8 cellular contexts compared by ENCODE assay signal in genomic region chr6:17599885-17600526, GRCh38. TPM values are rescaled to one million over a fixed set of nuclear protein-coding genes. Genes with fewer than 3 reads are reported as not detected.
DNase-seq lines count a peak whose midpoint lies in the region; ATAC-seq and TF ChIP-seq lines count a peak whose summit lies in the region.

A gene with protein sequence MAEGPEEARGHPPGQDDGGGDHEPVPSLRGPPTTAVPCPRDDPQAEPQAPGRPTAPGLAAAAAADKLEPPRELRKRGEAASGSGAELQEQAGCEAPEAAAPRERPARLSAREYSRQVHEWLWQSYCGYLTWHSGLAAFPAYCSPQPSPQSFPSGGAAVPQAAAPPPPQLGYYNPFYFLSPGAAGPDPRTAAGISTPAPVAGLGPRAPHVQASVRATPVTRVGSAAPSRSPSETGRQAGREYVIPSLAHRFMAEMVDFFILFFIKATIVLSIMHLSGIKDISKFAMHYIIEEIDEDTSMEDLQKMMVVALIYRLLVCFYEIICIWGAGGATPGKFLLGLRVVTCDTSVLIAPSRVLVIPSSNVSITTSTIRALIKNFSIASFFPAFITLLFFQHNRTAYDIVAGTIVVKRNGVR (plus strand): TSS chr6:17600302. CDS start chr6:17600410, 108 bp downstream.

- intact Hi-C loops in Calu3 (cut with micrococcal nuclease; ENCODE audit: unreplicated experiment): no loop called here

- H3K36me3 ChIP-seq in endocrine pancreas (ENCODE audit: control insufficient read depth, insufficient read depth, low read length) (no peaks in the 10 kb centered on the region), mesendoderm (ENCODE audit: control insufficient read depth, insufficient read depth, low read length) (no peaks in the 10 kb centered on the region)

- no peaks in the 10 kb centered on the region for H3K27me3 Mint-ChIP-seq in Calu3 (ENCODE audit: unreplicated experiment)

- no peak within 1 kb of the TSS for H2AK5ac ChIP-seq in mesendoderm (ENCODE audit: low read length)

- peak within 1 kb of the TSS; percentile 77 for H3K27ac ChIP-seq in mesendoderm (ENCODE audit: low read depth, low read length)

- H3K9ac ChIP-seq in endocrine pancreas (ENCODE audit: control insufficient read depth, insufficient read depth, low read length) (peak within 1 kb of the TSS; percentile 97), mesendoderm (ENCODE audit: low read length) (peak within 1 kb of the TSS; percentile 87)

- peak within 1 kb of the TSS; percentile 84 for H3K4ac ChIP-seq in mesendoderm (ENCODE audit: low read depth, low read length)

- H3K36me3 Mint-ChIP-seq in Calu3 (ENCODE audit: insufficient read depth, unreplicated experiment): peaks cover 22% of the 10 kb centered on the region

- H4K8ac ChIP-seq in mesendoderm (ENCODE audit: low read depth, low read length): peak within 1 kb of the TSS; percentile 97

- CTCF ChIA-PET in Calu3 (lab: Charles Lee): interaction anchor here (0.6 to 0.8 kb wide), 6 partner anchors 11 to 733 kb away, joined by 3 to 6 read pairs (median 4); no protein-coding TSS in a partner anchor

- H2BK5ac ChIP-seq in mesendoderm (ENCODE audit: low read length): no peak within 1 kb of the TSS

- H3K4me1 ChIP-seq in endocrine pancreas (ENCODE audit: control insufficient read depth, insufficient read depth, low read length) (peaks cover 5% of the 10 kb centered on the region), mesendoderm (ENCODE audit: control insufficient read depth, low read depth, low read length) (no peaks in the 10 kb centered on the region)

- no TSS peak for BruUV-seq in Calu3 (replicated peaks; lab: Mats Ljungman, UMichigan)

- ATAC-seq in GM21360 (IDR thresholded peaks at IDR 0.05; ENCODE audit: unreplicated experiment): peak; percentile 81

- DNase-seq in Calu3 (peak; percentile 94), HT-29 (ENCODE audit: low spot score) (peak; percentile 94), mesendoderm (peak; percentile 98)
- peak; percentile 93 for DNase-seq in NK-92 treated with Interleukin-12 subunit alpha and Interleukin-12 subunit beta, amount 100 ng/mL, for 24 hours (lab: John Stamatoyannopoulos, UW)
- peak; percentile 81 for DNase-seq in activated CD8-positive, alpha-beta memory T cell treated with anti-CD3 and anti-CD28 coated beads, Interleukin-2, amount 50 U/mL, for 1 hour (ENCODE audit: extremely low read depth)
- peak; percentile 98 for DNase-seq in stimulated activated CD8-positive, alpha-beta memory T cell treated with anti-CD3 and anti-CD28 coated beads, Interleukin-15, amount 100 ng/mL, for 1 hour (ENCODE audit: low read depth)

- peaks cover 19% of the 10 kb centered on the region for H3K4me1 Mint-ChIP-seq in Calu3 (ENCODE audit: low read depth, unreplicated experiment)

- H3K23ac ChIP-seq in mesendoderm (ENCODE audit: low read length): no peak within 1 kb of the TSS

- H2BK15ac ChIP-seq in mesendoderm (replicated peaks; ENCODE audit: low read depth): no peak within 1 kb of the TSS

- no peaks in the 10 kb centered on the region for H3K9me3 Mint-ChIP-seq in Calu3 (ENCODE audit: low read depth, unreplicated experiment)

- no peaks in the 10 kb centered on the region for H3K9me3 ChIP-seq in endocrine pancreas (ENCODE audit: control insufficient read depth, low read length)

- H3K18ac ChIP-seq in mesendoderm (ENCODE audit: low read length): peak within 1 kb of the TSS; percentile 78

- H3K27ac Mint-ChIP-seq in Calu3 (ENCODE audit: unreplicated experiment): peak within 1 kb of the TSS; percentile 86

- H3K79me1 ChIP-seq in mesendoderm (ENCODE audit: low read length): peaks cover 1% of the 10 kb centered on the region

- H2BK120ac ChIP-seq in mesendoderm (ENCODE audit: low read depth, low read length): peak within 1 kb of the TSS; percentile 31

- H3K4me3 Mint-ChIP-seq in Calu3 (ENCODE audit: low read depth, unreplicated experiment): peak within 1 kb of the TSS; percentile 90

- peak within 1 kb of the TSS; percentile 87 for H3K56ac ChIP-seq in mesendoderm (ENCODE audit: low read length)

- TF ChIP-seq CTCF in Calu3 (IDR thresholded peaks at IDR 0.05; ENCODE audit: unreplicated experiment): peak; percentile 12

- H3K79me2 ChIP-seq in mesendoderm (ENCODE audit: control insufficient read depth, insufficient read depth, low read length): no peaks in the 10 kb centered on the region

- H3K4me3 ChIP-seq in endocrine pancreas (ENCODE audit: control insufficient read depth, insufficient read depth, low read length) (peak within 1 kb of the TSS; percentile 96), mesendoderm (ENCODE audit: low read length) (peak within 1 kb of the TSS; percentile 80)

- peak within 1 kb of the TSS; percentile 96 for H3K4me2 ChIP-seq in mesendoderm (ENCODE audit: low read length)

- H4K5ac ChIP-seq in mesendoderm (ENCODE audit: low read length): no peak within 1 kb of the TSS

- WGBS in mesendoderm (ENCODE audit: extremely low coverage, insufficient coverage, low lambda C conversion rate): no CpG with 5 or more reads among the region's 42 CpGs

- H3K27me3 ChIP-seq in endocrine pancreas (ENCODE audit: control insufficient read depth, insufficient read depth, low read length) (no peaks in the 10 kb centered on the region), mesendoderm (ENCODE audit: insufficient read depth, low read length, poor library complexity) (no peaks in the 10 kb centered on the region)

RNA-seq across cellular contexts. Expression of the gene that starts here (rescaled TPM):
- total RNA-seq in Calu3 (2022): 11.6 and 11.8 TPM in 2 replicates
- total RNA-seq in HT-29 (2014; rRNA removed; shearing (Covaris generic)): 9.4 and 9.9 TPM in 2 replicates
- 6.2 TPM for polyA plus RNA-seq in mesendoderm (2013, experiment 1 of 2)
- 6.5 TPM for polyA plus RNA-seq in mesendoderm (2013, experiment 2 of 2)

Comparison
In these comparisons a context has a peak if more than half of its experiments do, and no peak if none do; other contexts are left out.
1. Peak in every context shown above with its lines: DNase-seq, ATAC-seq, H3K4me3 ChIP-seq and H3K27ac ChIP-seq.